Comparison of ENCODE assay signal across 1 cellular context in the genomic region with DNA sequence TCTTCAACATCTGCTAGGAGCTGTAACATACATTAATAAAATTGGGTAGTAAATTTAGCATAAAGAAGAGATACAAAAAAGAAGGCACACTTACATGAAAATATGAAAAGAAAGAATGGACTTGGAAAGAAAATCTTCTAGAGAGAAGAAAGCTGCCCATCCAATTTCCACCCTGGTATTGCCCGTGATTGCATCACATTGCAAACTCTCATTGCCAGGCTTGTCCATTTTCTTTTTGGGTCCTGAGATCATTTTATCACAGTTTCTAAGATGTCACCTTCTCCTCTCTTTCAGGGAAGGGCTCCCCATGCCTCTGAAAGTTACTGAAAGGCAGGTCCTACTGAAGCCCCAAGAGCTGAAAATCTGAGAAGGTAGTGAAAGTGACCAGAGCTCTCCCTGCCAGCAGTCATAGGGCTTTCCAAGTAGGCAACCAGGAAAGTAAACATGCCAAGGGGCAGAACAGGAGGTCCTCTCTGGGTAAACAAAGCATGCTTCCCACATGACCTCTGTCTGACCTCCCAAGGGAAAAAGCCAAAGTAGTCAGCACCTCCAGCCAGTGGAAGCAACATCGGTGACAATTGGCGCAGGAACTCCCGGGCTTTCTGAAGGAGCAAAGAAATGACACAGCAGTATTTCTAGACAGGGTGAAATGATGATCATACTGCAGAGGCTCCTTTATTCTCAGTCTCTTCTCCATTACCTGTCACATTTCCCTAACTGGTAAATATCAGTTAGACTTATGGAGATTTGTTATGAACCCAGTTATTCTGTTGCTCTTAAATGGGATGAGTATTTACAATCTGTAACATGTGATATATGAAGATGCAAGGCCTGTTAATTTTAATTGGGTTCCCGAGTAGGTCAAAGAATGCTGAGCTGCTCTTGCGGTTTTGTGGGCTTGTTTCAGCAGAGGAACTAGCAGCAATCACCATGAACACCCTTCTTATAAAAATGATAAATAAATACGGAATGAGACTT.
TF ChIP-seq lines count a peak whose summit lies in the region.

No MANE protein-coding gene starts in this region.

TF ChIP-seq in HEK293, 187 proteins besides CTCF, POLR2A, EP300 and RAD21 (continued from another document and continues in another):
- TF ChIP-seq, protein P1, sequence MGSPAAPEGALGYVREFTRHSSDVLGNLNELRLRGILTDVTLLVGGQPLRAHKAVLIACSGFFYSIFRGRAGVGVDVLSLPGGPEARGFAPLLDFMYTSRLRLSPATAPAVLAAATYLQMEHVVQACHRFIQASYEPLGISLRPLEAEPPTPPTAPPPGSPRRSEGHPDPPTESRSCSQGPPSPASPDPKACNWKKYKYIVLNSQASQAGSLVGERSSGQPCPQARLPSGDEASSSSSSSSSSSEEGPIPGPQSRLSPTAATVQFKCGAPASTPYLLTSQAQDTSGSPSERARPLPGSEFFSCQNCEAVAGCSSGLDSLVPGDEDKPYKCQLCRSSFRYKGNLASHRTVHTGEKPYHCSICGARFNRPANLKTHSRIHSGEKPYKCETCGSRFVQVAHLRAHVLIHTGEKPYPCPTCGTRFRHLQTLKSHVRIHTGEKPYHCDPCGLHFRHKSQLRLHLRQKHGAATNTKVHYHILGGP (tag by site-specific recombination; IDR thresholded peaks at IDR 0.05) = 0 out of 2 replicates have a peak, but pooled peaks have one; percentile 24
- TF ChIP-seq ZIC2 (tag by site-specific recombination; IDR thresholded peaks at IDR 0.05) (0 out of 2 replicates have a peak, but pooled peaks have one; percentile 22), MZF1 (tag by site-specific recombination; IDR thresholded peaks at IDR 0.05; ENCODE audit: borderline replicate concordance) (no peak), ZNF521 (tag by site-specific recombination; IDR thresholded peaks at IDR 0.05) (no peak), ZNF837 (tag by site-specific recombination; IDR thresholded peaks at IDR 0.05) (no peak), ZNF174 (tag by site-specific recombination; IDR thresholded peaks at IDR 0.05) (no peak), SP2 (tag by site-specific recombination; IDR thresholded peaks at IDR 0.05) (no peak), PRDM6 (tag by site-specific recombination; IDR thresholded peaks at IDR 0.05) (no peak), ZSCAN16 (tag by site-specific recombination; IDR thresholded peaks at IDR 0.05) (no peak), PRDM10 (tag by site-specific recombination; IDR thresholded peaks at IDR 0.05) (peak; percentile 87), ZNF24 (tag by site-specific recombination; IDR thresholded peaks at IDR 0.05) (no peak), ZSCAN23 (tag by site-specific recombination; IDR thresholded peaks at IDR 0.05) (no peak), ZNF280C (tag by site-specific recombination; IDR thresholded peaks at IDR 0.05) (no peak), ZBTB17 (tag by site-specific recombination; IDR thresholded peaks at IDR 0.05) (peak; percentile 61), ZNF184 (tag by site-specific recombination; IDR thresholded peaks at IDR 0.05) (no peak), ZNF639 (tag by site-specific recombination; IDR thresholded peaks at IDR 0.05) (no peak), ZNF248 (tag by site-specific recombination; IDR thresholded peaks at IDR 0.05) (no peak), GFI1B (tag by site-specific recombination; IDR thresholded peaks at IDR 0.05) (no peak), ZEB2 (tag by site-specific recombination; IDR thresholded peaks at IDR 0.05) (no peak), ZNF132 (tag by site-specific recombination; IDR thresholded peaks at IDR 0.05; ENCODE audit: borderline replicate concordance) (no peak), ZNF302 (tag by site-specific recombination; IDR thresholded peaks at IDR 0.05; ENCODE audit: low read depth) (no peak), ZNF549 (tag by site-specific recombination; IDR thresholded peaks at IDR 0.05) (no peak), ZNF792 (tag by site-specific recombination; IDR thresholded peaks at IDR 0.05) (no peak), ZSCAN5A (tag by site-specific recombination; IDR thresholded peaks at IDR 0.05) (no peak), ZBTB11 (tag by site-specific recombination; conservative IDR thresholded peaks at IDR 0.05; ENCODE audit: low read depth) (no peak), KLF16 (tag by site-specific recombination; IDR thresholded peaks at IDR 0.05) (no peak), ZNF596 (tag by site-specific recombination; IDR thresholded peaks at IDR 0.05) (no peak), GLIS2 (tag by site-specific recombination; IDR thresholded peaks at IDR 0.05) (no peak)
- TF ChIP-seq, protein P2, sequence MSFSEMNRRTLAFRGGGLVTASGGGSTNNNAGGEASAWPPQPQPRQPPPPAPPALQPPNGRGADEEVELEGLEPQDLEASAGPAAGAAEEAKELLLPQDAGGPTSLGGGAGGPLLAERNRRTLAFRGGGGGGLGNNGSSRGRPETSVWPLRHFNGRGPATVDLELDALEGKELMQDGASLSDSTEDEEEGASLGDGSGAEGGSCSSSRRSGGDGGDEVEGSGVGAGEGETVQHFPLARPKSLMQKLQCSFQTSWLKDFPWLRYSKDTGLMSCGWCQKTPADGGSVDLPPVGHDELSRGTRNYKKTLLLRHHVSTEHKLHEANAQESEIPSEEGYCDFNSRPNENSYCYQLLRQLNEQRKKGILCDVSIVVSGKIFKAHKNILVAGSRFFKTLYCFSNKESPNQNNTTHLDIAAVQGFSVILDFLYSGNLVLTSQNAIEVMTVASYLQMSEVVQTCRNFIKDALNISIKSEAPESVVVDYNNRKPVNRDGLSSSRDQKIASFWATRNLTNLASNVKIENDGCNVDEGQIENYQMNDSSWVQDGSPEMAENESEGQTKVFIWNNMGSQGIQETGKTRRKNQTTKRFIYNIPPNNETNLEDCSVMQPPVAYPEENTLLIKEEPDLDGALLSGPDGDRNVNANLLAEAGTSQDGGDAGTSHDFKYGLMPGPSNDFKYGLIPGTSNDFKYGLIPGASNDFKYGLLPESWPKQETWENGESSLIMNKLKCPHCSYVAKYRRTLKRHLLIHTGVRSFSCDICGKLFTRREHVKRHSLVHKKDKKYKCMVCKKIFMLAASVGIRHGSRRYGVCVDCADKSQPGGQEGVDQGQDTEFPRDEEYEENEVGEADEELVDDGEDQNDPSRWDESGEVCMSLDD (tag by site-specific recombination; IDR thresholded peaks at IDR 0.05) = no peak
